13 cellular contexts compared by ENCODE assay signal in the genomic region with DNA sequence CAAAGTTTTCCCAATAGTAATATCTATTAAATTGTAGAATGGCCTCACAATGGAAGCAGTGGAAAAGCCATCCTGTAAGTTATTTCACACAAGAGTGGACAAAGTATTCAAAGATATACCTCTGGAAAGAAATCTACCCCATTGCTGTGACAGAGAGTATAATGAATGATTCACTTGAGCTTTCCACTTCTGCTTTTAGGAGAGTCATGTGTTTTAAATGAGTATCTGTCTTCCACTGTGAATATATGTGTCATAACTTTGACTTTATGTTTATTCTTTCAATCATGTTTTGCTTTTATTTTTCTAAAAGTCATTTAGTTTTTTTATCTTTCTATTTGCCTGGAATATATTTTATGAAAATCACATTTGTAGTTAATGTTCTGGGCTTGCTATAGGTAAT.
DNase-seq lines count a peak whose midpoint lies in the region; ATAC-seq lines count a peak whose summit lies in the region.
"Had no signal": no experiment of that assay in that cellular context is flagged by ENCODE, and none has a peak within 500 bp of the region (broad histone marks: within the 10 kb centered on the region; RNA-seq: fewer than 3 reads in every experiment).

No MANE protein-coding gene starts in this region.

- DNase-seq in OCI-M1 (lab: John Stamatoyannopoulos, UW), result peak; percentile 26
- DNase-seq in activated CD4-positive, alpha-beta T cell treated with anti-CD3 and anti-CD28 coated beads, Interleukin-2, amount 10 ng/mL, durations not matched to agents 24 days and 14 days, result no peak
- no peak for DNase-seq in RPMI8226
- no peak for DNase-seq in NCI-H2029 (lab: John Stamatoyannopoulos, UW)
- DNase-seq: CD4-positive, CD25-positive, alpha-beta regulatory T cell; HFFc6; mucosa of descending colon; SHP77; transverse colon had no signal

- no peaks in the 10 kb centered on the region for H3K27me3 Mint-ChIP-seq in activated CD4-positive, alpha-beta T cell treated with anti-CD3 and anti-CD28 coated beads, Interleukin-2, amount 10 ng/mL, durations not matched to agents 24 days and 14 days

- no peaks in the 10 kb centered on the region for H3K4me1 Mint-ChIP-seq in activated CD4-positive, alpha-beta T cell treated with anti-CD3 and anti-CD28 coated beads, Interleukin-2, amount 10 ng/mL, durations not matched to agents 24 days and 14 days
- H3K4me1 Mint-ChIP-seq: CD4-positive, CD25-positive, alpha-beta regulatory T cell had no signal

- ATAC-seq in GM18870 (IDR thresholded peaks at IDR 0.05; ENCODE audit: unreplicated experiment) (peak; percentile 98), GM21576 (IDR thresholded peaks at IDR 0.05; ENCODE audit: unreplicated experiment) (peak; percentile 88), HG03097 (IDR thresholded peaks at IDR 0.05; ENCODE audit: low FRiP score, unreplicated experiment) (peak; percentile 75)
- no peak for ATAC-seq in activated CD4-positive, CD25-positive, alpha-beta regulatory T cell treated with anti-CD3 and anti-CD28 coated beads, Interleukin-2, amount 50 U/mL, for 24 hours
- ATAC-seq: mucosa of descending colon had no signal

- intact Hi-C loops in activated CD4-positive, alpha-beta T cell treated with anti-CD3 and anti-CD28 coated beads, Interleukin-2, amount 10 ng/mL, durations not matched to agents 24 days and 14 days (cut with micrococcal nuclease), result no loop called here

- no peak overlapping the region for H3K4me3 Mint-ChIP-seq in activated CD4-positive, alpha-beta T cell treated with anti-CD3 and anti-CD28 coated beads, Interleukin-2, amount 10 ng/mL, durations not matched to agents 24 days and 14 days
- H3K4me3 Mint-ChIP-seq: CD4-positive, CD25-positive, alpha-beta regulatory T cell; HFFc6 had no signal

- no peaks in the 10 kb centered on the region for H3K9me3 Mint-ChIP-seq in activated CD4-positive, alpha-beta T cell treated with anti-CD3 and anti-CD28 coated beads, Interleukin-2, amount 10 ng/mL, durations not matched to agents 24 days and 14 days
- H3K9me3 Mint-ChIP-seq: HFFc6 had no signal

- H3K36me3 Mint-ChIP-seq in activated CD4-positive, alpha-beta T cell treated with anti-CD3 and anti-CD28 coated beads, Interleukin-2, amount 10 ng/mL, durations not matched to agents 24 days and 14 days (ENCODE audit: low read depth), result no peaks in the 10 kb centered on the region
- H3K36me3 Mint-ChIP-seq: CD4-positive, CD25-positive, alpha-beta regulatory T cell had no signal

- H3K27ac Mint-ChIP-seq in activated CD4-positive, alpha-beta T cell treated with anti-CD3 and anti-CD28 coated beads, Interleukin-2, amount 10 ng/mL, durations not matched to agents 24 days and 14 days, result no peak overlapping the region
- H3K27ac Mint-ChIP-seq: CD4-positive, CD25-positive, alpha-beta regulatory T cell; HFFc6 had no signal

Comparison
In these comparisons a context has a peak if more than half of its experiments do, and no peak if none do; other contexts are left out.
1. ATAC-seq: peak in GM18870 (single experiment), GM21576 (single experiment) and HG03097 (single experiment); none in activated CD4-positive, CD25-positive, alpha-beta regulatory T cell treated with anti-CD3 and anti-CD28 coated beads, Interleukin-2, amount 50 U/mL, for 24 hours (0 of 2).